Comparison of ENCODE assay signal across 8 cellular contexts in genomic region chr19:51703655-51704515, GRCh38. TPM values are rescaled to one million over a fixed set of nuclear protein-coding genes. Genes with fewer than 3 reads are reported as not detected.
DNase-seq lines count a peak whose midpoint lies in the region; ATAC-seq and TF ChIP-seq lines count a peak whose summit lies in the region.

No MANE protein-coding gene starts in this region.

- no peak overlapping the region for H3K4me2 ChIP-seq in MM.1S (ENCODE audit: low read depth, low read length)

- no peaks in the 10 kb centered on the region for H3K27me3 Mint-ChIP-seq in central memory CD8-positive, alpha-beta T cell

- no peak overlapping the region for H3K27ac ChIP-seq in MM.1S (ENCODE audit: low read length)

- H3K27me3 ChIP-seq in kidney epithelial cell (ENCODE audit: control insufficient read depth, insufficient read depth, low read length) (no peaks in the 10 kb centered on the region), MM.1S (replicated peaks; ENCODE audit: insufficient read depth, low read length) (no peaks in the 10 kb centered on the region)

- no peak overlapping the region for H3K9ac ChIP-seq in MM.1S (ENCODE audit: low read length)

- no peaks in the 10 kb centered on the region for H3K9me3 Mint-ChIP-seq in central memory CD8-positive, alpha-beta T cell

- no peaks in the 10 kb centered on the region for H3F3A ChIP-seq in MM.1S (ENCODE audit: insufficient read depth, low read length)

- peak; percentile 82 for DNase-seq in NCI-H2196 treated with DMSO at 0.1 percent for 48 hours (lab: John Stamatoyannopoulos, UW; ENCODE audit: unreplicated experiment)
- peak; percentile 92 for DNase-seq in central memory CD8-positive, alpha-beta T cell (ENCODE audit: low spot score in 2 of 2)
- DNase-seq in kidney epithelial cell (ENCODE audit: low read depth), result no peak
- DNase-seq in stimulated activated CD4-positive, alpha-beta T cell treated with anti-CD3 and anti-CD28 coated beads, Interleukin-15, amount 100 ng/mL, for 1 hour (ENCODE audit: low read depth in 1 of 2, low spot score in 1 of 2), result peak; percentile 94 to 98
- DNase-seq in MM.1S, result no peak

- peak; percentile 97 for TF ChIP-seq POLR2A in GM15510 (IDR thresholded peaks at IDR 0.05; ENCODE audit: borderline replicate concordance, extremely low read depth, insufficient read length)

- no peaks in the 10 kb centered on the region for H3K4me1 ChIP-seq in MM.1S (ENCODE audit: low read length)

- peaks cover 12% of the 10 kb centered on the region for H3K36me3 Mint-ChIP-seq in central memory CD8-positive, alpha-beta T cell (ENCODE audit: insufficient read depth)

- no peaks in the 10 kb centered on the region for H3K9me2 ChIP-seq in MM.1S (replicated peaks; ENCODE audit: insufficient read depth, low read length)

- no peak overlapping the region for H2AFZ ChIP-seq in MM.1S (ENCODE audit: low read length)

- peaks cover 5% of the 10 kb centered on the region for H3K36me3 ChIP-seq in kidney epithelial cell (ENCODE audit: control insufficient read depth, insufficient read depth, low read length)
- no peaks in the 10 kb centered on the region for H3K36me3 ChIP-seq in MM.1S (replicated peaks; ENCODE audit: insufficient read depth, low read length)

- H3K79me2 ChIP-seq in MM.1S (ENCODE audit: low read length), result no peaks in the 10 kb centered on the region

- H3K27ac Mint-ChIP-seq in central memory CD8-positive, alpha-beta T cell (ENCODE audit: low read depth), result peak overlapping the region; percentile 82

- H3K4me3 ChIP-seq in kidney epithelial cell (ENCODE audit: low read depth, low read length) (peak overlapping the region; percentile 60), MM.1S (ENCODE audit: low read length) (no peak overlapping the region)

- H3K9me3 ChIP-seq in MM.1S (replicated peaks; ENCODE audit: insufficient read depth, low read length), result no peaks in the 10 kb centered on the region

- H3K4me3 Mint-ChIP-seq in central memory CD8-positive, alpha-beta T cell, result peak overlapping the region; percentile 84

- peaks cover 35% of the 10 kb centered on the region for H3K4me1 Mint-ChIP-seq in central memory CD8-positive, alpha-beta T cell

- ATAC-seq in HG02885 (IDR thresholded peaks at IDR 0.05; ENCODE audit: poor library complexity, unreplicated experiment), result peak; percentile 93
- peak; percentile 92 to 94 for ATAC-seq in activated CD4-positive, CD25-positive, alpha-beta regulatory T cell treated with anti-CD3 and anti-CD28 coated beads, Interleukin-2, amount 50 U/mL, for 24 hours
- peak; percentile 98 for ATAC-seq in central memory CD8-positive, alpha-beta T cell (replicated peaks; ENCODE audit: extremely low read depth, poor library complexity, severe bottlenecking)

- peak; percentile 40 for TF ChIP-seq CTCF in kidney epithelial cell (IDR thresholded peaks at IDR 0.05; ENCODE audit: insufficient read depth, low read length, poor library complexity, severe bottlenecking)
- TF ChIP-seq CTCF in MM.1S (IDR thresholded peaks at IDR 0.05; ENCODE audit: low read length), result no peak

- H4K20me1 ChIP-seq in MM.1S (ENCODE audit: insufficient read depth, low read length), result no peaks in the 10 kb centered on the region

RNA-seq across cellular contexts. Expression of gene SPACA6, which starts 10.8 kb away (rescaled TPM):
- 7.8 and 12.6 TPM in 2 replicates for total RNA-seq in kidney epithelial cell

RNA-seq across cellular contexts. Expression of gene HAS1, which starts 19.9 kb away (rescaled TPM):
- total RNA-seq in kidney epithelial cell, result not detected in 2 replicates

RNA-seq across cellular contexts. Expression of gene FPR1, which starts 47.8 kb away (rescaled TPM):
- total RNA-seq in kidney epithelial cell, result not detected in 2 replicates

RNA-seq across cellular contexts. Expression of gene FPR2, which starts 57.1 kb away (rescaled TPM):
- not detected in 2 replicates for total RNA-seq in kidney epithelial cell

RNA-seq across cellular contexts. Expression of gene SIGLEC14, which starts 57.3 kb away (rescaled TPM):
- total RNA-seq in kidney epithelial cell, result not detected in 2 replicates

Comparison
In these comparisons a context has a peak if more than half of its experiments do, and no peak if none do; other contexts are left out.
1. DNase-seq: peak in NCI-H2196 treated with DMSO at 0.1 percent for 48 hours (single experiment), central memory CD8-positive, alpha-beta T cell (2 of 2) and stimulated activated CD4-positive, alpha-beta T cell treated with anti-CD3 and anti-CD28 coated beads, Interleukin-15, amount 100 ng/mL, for 1 hour (2 of 2); none in kidney epithelial cell (single experiment) and MM.1S (single experiment).
2. Peak in every context shown above with its lines, with median percentiles within 50 percentile points of each other: ATAC-seq.